ENCODE assay signal across 18 cellular contexts in the genomic region with DNA sequence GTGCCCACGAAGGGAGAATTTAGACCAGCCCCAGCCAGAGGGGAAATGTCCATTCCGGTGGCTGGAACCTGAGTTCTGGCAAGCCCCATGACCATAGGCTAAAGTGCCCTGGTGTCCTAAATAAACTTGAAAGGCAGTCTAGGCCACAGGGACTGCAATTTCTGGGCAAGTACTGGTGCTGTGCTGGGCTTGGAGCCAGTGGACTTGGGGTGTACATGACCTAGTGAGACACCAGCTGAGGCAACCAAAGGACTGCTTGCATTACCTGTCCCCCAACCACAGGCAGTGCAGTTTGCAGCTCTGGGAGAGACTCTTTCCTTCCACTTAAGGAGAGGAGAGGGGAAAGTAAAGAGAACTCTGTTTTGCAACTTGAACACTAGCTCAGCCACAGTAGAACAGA.
"Had no signal": no experiment of that assay in that cellular context is flagged by ENCODE, and none has a peak within 500 bp of the region (broad histone marks: within the 10 kb centered on the region; RNA-seq: fewer than 3 reads in every experiment).

No MANE protein-coding gene starts in this region.

- H3K4me3 ChIP-seq: coronary artery, dorsolateral prefrontal cortex, esophagus muscularis mucosa, gastroesophageal sphincter, heart left ventricle, hepatocyte, left lung, lower lobe of right lung, mucosa of descending colon had no signal

- H3K27me3 ChIP-seq: dorsolateral prefrontal cortex, esophagus muscularis mucosa, foreskin keratinocyte, gastroesophageal sphincter, heart left ventricle, hepatocyte, left lung had no signal

- H3K36me3 ChIP-seq: heart left ventricle, left lung had no signal

- DNase-seq: dermis blood vessel endothelial cell; effector CD4-positive, alpha-beta T cell; effector memory CD4-positive, alpha-beta T cell; foreskin keratinocyte; heart left ventricle; immature natural killer cell; islet precursor cell; kidney; kidney glomerular epithelial cell; left lung; lower lobe of right lung; mesenchymal stem cell; mucosa of descending colon had no signal

- ATAC-seq: foreskin keratinocyte, gastroesophageal sphincter, left lung, lower lobe of right lung, mucosa of descending colon had no signal

- H3K27ac ChIP-seq: coronary artery, dorsolateral prefrontal cortex, esophagus muscularis mucosa, foreskin keratinocyte, gastroesophageal sphincter, heart left ventricle, hepatocyte, left lung, lower lobe of right lung had no signal

- H3K4me1 ChIP-seq: foreskin keratinocyte, left lung, lower lobe of right lung had no signal
